In the genomic region with DNA sequence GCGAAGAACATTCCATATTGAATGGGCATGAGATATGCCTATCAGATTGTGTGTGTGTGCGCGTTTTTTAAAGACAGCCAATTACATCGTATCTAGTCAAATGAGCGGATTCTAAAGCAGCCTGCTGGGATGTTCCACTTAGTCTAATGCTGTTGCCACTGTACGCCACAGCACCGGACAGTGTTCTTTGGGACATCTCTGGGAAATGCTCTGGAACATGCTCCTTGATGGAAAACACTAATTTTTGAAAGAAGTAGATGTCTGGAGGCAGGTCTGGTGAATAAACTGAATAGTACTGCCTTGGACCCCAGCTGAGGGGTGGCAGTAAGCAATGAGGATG, we compare ENCODE assay signal across 10 cellular contexts. TPM values are rescaled to one million over a fixed set of nuclear protein-coding genes. Genes with fewer than 3 reads are reported as not detected.
DNase-seq lines count a peak whose midpoint lies in the region; TF ChIP-seq lines count a peak whose summit lies in the region.
"Had no signal": no experiment of that assay in that cellular context is flagged by ENCODE, and none has a peak within 500 bp of the region (broad histone marks: within the 10 kb centered on the region; RNA-seq: fewer than 3 reads in every experiment).

No MANE protein-coding gene starts in this region.

- H3K9me3 ChIP-seq in A673 (ENCODE audit: low read depth, low read length, poor library complexity, severe bottlenecking) = no peaks in the 10 kb centered on the region
- no peaks in the 10 kb centered on the region for H3K9me3 ChIP-seq in ascending aorta
- no peaks in the 10 kb centered on the region for H3K9me3 ChIP-seq in ovary
- H3K9me3 ChIP-seq: vagina had no signal

- intact Hi-C loops in A673 (cut with micrococcal nuclease; ENCODE audit: unreplicated experiment) (no loop called here), ascending aorta (cut with DNase I) (no loop called here), ovary (cut with DNase I) (no loop called here)

- H3K9me3 Mint-ChIP-seq in mesothelial cell of epicardium = no peaks in the 10 kb centered on the region
- no peaks in the 10 kb centered on the region for H3K9me3 Mint-ChIP-seq in T-helper 2 cell treated with Interferon-gamma antibody and Interleukin-4, amounts not matched to agents 5 μg/mL and 100 μg/mL, for 36 hours

- H3K4me3 Mint-ChIP-seq in mesothelial cell of epicardium = no peak overlapping the region
- no peak overlapping the region for H3K4me3 Mint-ChIP-seq in T-helper 2 cell treated with Interferon-gamma antibody and Interleukin-4, amounts not matched to agents 5 μg/mL and 100 μg/mL, for 36 hours
- H3K4me3 Mint-ChIP-seq: B cell had no signal

- peak overlapping the region; percentile 93 for H3K27ac Mint-ChIP-seq in mesothelial cell of epicardium
- no peak overlapping the region for H3K27ac Mint-ChIP-seq in T-helper 2 cell treated with Interferon-gamma antibody and Interleukin-4, amounts not matched to agents 5 μg/mL and 100 μg/mL, for 36 hours
- H3K27ac Mint-ChIP-seq: B cell had no signal

- no peak for TF ChIP-seq EP300 in ovary (IDR thresholded peaks at IDR 0.05)

- no peaks in the 10 kb centered on the region for H3K27me3 Mint-ChIP-seq in mesothelial cell of epicardium (ENCODE audit: low read depth)
- no peaks in the 10 kb centered on the region for H3K27me3 Mint-ChIP-seq in T-helper 2 cell treated with Interferon-gamma antibody and Interleukin-4, amounts not matched to agents 5 μg/mL and 100 μg/mL, for 36 hours (ENCODE audit: low read depth)
- H3K27me3 Mint-ChIP-seq: B cell had no signal

- peaks cover 11% of the 10 kb centered on the region for H3K4me1 ChIP-seq in A673 (ENCODE audit: insufficient read depth, low read length, poor library complexity, severe bottlenecking)
- peaks cover 10 to 48% of the 10 kb centered on the region in 2 donors for H3K4me1 ChIP-seq in ascending aorta
- peaks cover 10% of the 10 kb centered on the region for H3K4me1 ChIP-seq in ovary (ENCODE audit: insufficient read depth)

- TF ChIP-seq CTCF in A673 (conservative IDR thresholded peaks at IDR 0.05; ENCODE audit: low read depth, low read length) (no peak), ascending aorta (IDR thresholded peaks at IDR 0.05) (no peak), mesothelial cell of epicardium (IDR thresholded peaks at IDR 0.05; ENCODE audit: unreplicated experiment) (no peak), ovary (IDR thresholded peaks at IDR 0.05) (no peak), foreskin fibroblast (IDR thresholded peaks at IDR 0.05; ENCODE audit: low read depth, low read length) (no peak)

- H3K4me3 ChIP-seq in A673 (ENCODE audit: low read depth, low read length, poor library complexity, severe bottlenecking) (no peak overlapping the region), ascending aorta (peak overlapping the region in 1 of 2 donors; percentile 16), ovary (no peak overlapping the region), foreskin fibroblast (ENCODE audit: low read depth in 1 of 2, low read length in 2 of 2) (no peak overlapping the region)
- H3K4me3 ChIP-seq: vagina had no signal

- H3K27me3 ChIP-seq in A673 (replicated peaks; ENCODE audit: insufficient read depth, low read depth, low read length, poor library complexity) = no peaks in the 10 kb centered on the region
- H3K27me3 ChIP-seq in ascending aorta = no peaks in the 10 kb centered on the region
- H3K27me3 ChIP-seq in ovary = no peaks in the 10 kb centered on the region
- H3K27me3 ChIP-seq: vagina had no signal

- H3K36me3 Mint-ChIP-seq in mesothelial cell of epicardium = peaks cover 9% of the 10 kb centered on the region
- peaks cover 25% of the 10 kb centered on the region for H3K36me3 Mint-ChIP-seq in T-helper 2 cell treated with Interferon-gamma antibody and Interleukin-4, amounts not matched to agents 5 μg/mL and 100 μg/mL, for 36 hours (ENCODE audit: low read depth)

- H3K4me1 Mint-ChIP-seq in mesothelial cell of epicardium = peaks cover 49% of the 10 kb centered on the region
- peaks cover 23% of the 10 kb centered on the region for H3K4me1 Mint-ChIP-seq in T-helper 2 cell treated with Interferon-gamma antibody and Interleukin-4, amounts not matched to agents 5 μg/mL and 100 μg/mL, for 36 hours (ENCODE audit: low read depth)

- 52 to 71% (median 55%) methylated on average over 7 of the region's 7 CpGs for WGBS in ovary, 3 donors

- H3K27ac ChIP-seq in A673 (ENCODE audit: low read depth, low read length, poor library complexity, severe bottlenecking) = peak overlapping the region; percentile 47
- H3K27ac ChIP-seq in ascending aorta = peak overlapping the region; percentile 58 to 63
- H3K27ac ChIP-seq in ovary = no peak overlapping the region
- H3K27ac ChIP-seq: vagina had no signal

- TF ChIP-seq POLR2A in ovary (IDR thresholded peaks at IDR 0.05) = no peak

- no TSS peak for BruUV-seq in A673 (replicated peaks; lab: Mats Ljungman, UMichigan)

- DNase-seq in A673 (ENCODE audit: low spot score) (no peak), ascending aorta (ENCODE audit: low spot score in 2 of 2) (no peak), mesothelial cell of epicardium (ENCODE audit: low spot score in 2 of 2, unreplicated experiment in 2 of 2) (no peak), ovary (no peak), foreskin fibroblast (no peak)
- no peak for DNase-seq in T-helper 2 cell treated with Interferon-gamma antibody and Interleukin-4, amounts not matched to agents 5 μg/mL and 100 μg/mL, for 36 hours (ENCODE audit: low spot score)
- DNase-seq: NCI-H524 treated with DMSO at 0.1 percent for 48 hours, small intestine had no signal

- CTCF ChIA-PET in A673 (lab: Charles Lee) = no interaction called here

- peaks cover 23% of the 10 kb centered on the region for H3K36me3 ChIP-seq in A673 (ENCODE audit: insufficient read depth, low read length, poor library complexity, severe bottlenecking)
- peaks cover 5 to 20% of the 10 kb centered on the region in 2 donors for H3K36me3 ChIP-seq in ascending aorta
- no peaks in the 10 kb centered on the region for H3K36me3 ChIP-seq in ovary

- POLR2A ChIA-PET in A673 (lab: Charles Lee; ENCODE audit: low non-redundant PET) = no interaction called here

RNA-seq across cellular contexts. Expression of a gene that starts 3.6 kb away (rescaled TPM):
- total RNA-seq in A673 (2021) = 6.4 and 6.6 TPM in 2 replicates
- 26.7 TPM for total RNA-seq in ascending aorta
- total RNA-seq in mesothelial cell of epicardium = 13.5 to 15.2 TPM (median 14.4 TPM) in 3 replicates
- total RNA-seq in ovary = 10 to 100 TPM; 12.5 to 27.1 (median 18.6) TPM
- polyA plus RNA-seq in ovary = 10 to 100 TPM in 1 of 2 donors, 1 to 10 TPM in 1; 7.0 to 17.8 TPM

RNA-seq across cellular contexts. Expression of a gene that starts 5.8 kb away (rescaled TPM):
- total RNA-seq in A673 (2021) = 46.4 and 48.6 TPM in 2 replicates
- total RNA-seq in ascending aorta = 1.6 TPM
- 70.8 to 79.0 TPM (median 74.6 TPM) in 3 replicates for total RNA-seq in mesothelial cell of epicardium
- 10 to 100 TPM; 14.6 to 45.4 (median 35.5) TPM for total RNA-seq in ovary
- 10 to 100 TPM; 22.1 to 31.5 TPM for polyA plus RNA-seq in ovary

RNA-seq across cellular contexts. Expression of a gene that starts 9.9 kb away (rescaled TPM):
- total RNA-seq in A673 (2021) = 99.1 and 101 TPM in 2 replicates
- total RNA-seq in ascending aorta = 81.1 TPM
- total RNA-seq in mesothelial cell of epicardium = 45.5 to 51.1 TPM (median 49.9 TPM) in 3 replicates
- total RNA-seq in ovary = 10 to 100 TPM; 37.6 to 60.0 (median 42.2) TPM
- 10 to 100 TPM; 37.6 to 52.6 TPM for polyA plus RNA-seq in ovary

RNA-seq across cellular contexts. Expression of a gene that starts 10.5 kb away (rescaled TPM):
- 78.5 and 99.1 TPM in 2 replicates for total RNA-seq in A673 (2021)
- 157 TPM for total RNA-seq in ascending aorta
- 76.6 to 87.4 TPM (median 82.8 TPM) in 3 replicates for total RNA-seq in mesothelial cell of epicardium
- 100 to 1,000 TPM in 1 of 7 donors, 10 to 100 TPM in 6; 61.1 to 108 (median 93.3) TPM for total RNA-seq in ovary
- polyA plus RNA-seq in ovary = 100 to 1,000 TPM; 123 to 148 TPM

RNA-seq across cellular contexts. Expression of a gene that starts 21.9 kb away (rescaled TPM):
- total RNA-seq in A673 (2021) (2.1 and 3.8 TPM in 2 replicates), ascending aorta (114 TPM), mesothelial cell of epicardium (2.5 to 3.7 TPM (median 3.4 TPM) in 3 replicates), ovary (10 to 100 TPM; 25.6 to 59.1 (median 48.5) TPM)
- 10 to 100 TPM; 35.7 to 99.5 TPM for polyA plus RNA-seq in ovary

Comparison
In these comparisons a context has a peak if more than half of its experiments do, and no peak if none do; other contexts are left out.
1. H3K27ac ChIP-seq: peak in A673 (single experiment) and ascending aorta (2 of 2); none in ovary (0 of 2).